2 cellular contexts compared by ENCODE assay signal in the genomic region with DNA sequence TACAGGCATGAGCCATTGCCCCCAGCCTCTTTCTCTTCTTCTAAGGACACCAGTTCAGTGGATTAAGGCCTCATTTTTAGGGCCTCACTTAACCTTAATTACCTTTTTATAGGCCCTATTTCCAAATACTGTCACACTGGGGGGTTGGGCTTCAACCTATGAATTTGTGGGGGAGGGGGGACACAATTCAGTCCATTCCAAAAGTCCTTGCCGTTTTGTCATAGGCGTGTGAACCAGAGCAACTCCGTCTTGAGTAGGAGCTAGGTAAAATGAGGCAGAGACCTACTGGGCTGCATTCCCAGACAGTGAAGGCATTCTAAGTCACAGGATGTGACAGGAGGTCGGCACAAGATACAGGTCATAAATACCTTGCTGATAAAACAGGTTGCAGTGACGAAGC.
TF ChIP-seq lines count a peak whose summit lies in the region.

No MANE protein-coding gene starts in this region.

TF ChIP-seq in GM23338, 12 proteins besides CTCF, POLR2A, EP300 and RAD21 (continued from another document):
- TF ChIP-seq, protein P1, sequence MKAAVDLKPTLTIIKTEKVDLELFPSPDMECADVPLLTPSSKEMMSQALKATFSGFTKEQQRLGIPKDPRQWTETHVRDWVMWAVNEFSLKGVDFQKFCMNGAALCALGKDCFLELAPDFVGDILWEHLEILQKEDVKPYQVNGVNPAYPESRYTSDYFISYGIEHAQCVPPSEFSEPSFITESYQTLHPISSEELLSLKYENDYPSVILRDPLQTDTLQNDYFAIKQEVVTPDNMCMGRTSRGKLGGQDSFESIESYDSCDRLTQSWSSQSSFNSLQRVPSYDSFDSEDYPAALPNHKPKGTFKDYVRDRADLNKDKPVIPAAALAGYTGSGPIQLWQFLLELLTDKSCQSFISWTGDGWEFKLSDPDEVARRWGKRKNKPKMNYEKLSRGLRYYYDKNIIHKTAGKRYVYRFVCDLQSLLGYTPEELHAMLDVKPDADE (IDR thresholded peaks at IDR 0.05), result no peak
- TF ChIP-seq, protein P2, sequence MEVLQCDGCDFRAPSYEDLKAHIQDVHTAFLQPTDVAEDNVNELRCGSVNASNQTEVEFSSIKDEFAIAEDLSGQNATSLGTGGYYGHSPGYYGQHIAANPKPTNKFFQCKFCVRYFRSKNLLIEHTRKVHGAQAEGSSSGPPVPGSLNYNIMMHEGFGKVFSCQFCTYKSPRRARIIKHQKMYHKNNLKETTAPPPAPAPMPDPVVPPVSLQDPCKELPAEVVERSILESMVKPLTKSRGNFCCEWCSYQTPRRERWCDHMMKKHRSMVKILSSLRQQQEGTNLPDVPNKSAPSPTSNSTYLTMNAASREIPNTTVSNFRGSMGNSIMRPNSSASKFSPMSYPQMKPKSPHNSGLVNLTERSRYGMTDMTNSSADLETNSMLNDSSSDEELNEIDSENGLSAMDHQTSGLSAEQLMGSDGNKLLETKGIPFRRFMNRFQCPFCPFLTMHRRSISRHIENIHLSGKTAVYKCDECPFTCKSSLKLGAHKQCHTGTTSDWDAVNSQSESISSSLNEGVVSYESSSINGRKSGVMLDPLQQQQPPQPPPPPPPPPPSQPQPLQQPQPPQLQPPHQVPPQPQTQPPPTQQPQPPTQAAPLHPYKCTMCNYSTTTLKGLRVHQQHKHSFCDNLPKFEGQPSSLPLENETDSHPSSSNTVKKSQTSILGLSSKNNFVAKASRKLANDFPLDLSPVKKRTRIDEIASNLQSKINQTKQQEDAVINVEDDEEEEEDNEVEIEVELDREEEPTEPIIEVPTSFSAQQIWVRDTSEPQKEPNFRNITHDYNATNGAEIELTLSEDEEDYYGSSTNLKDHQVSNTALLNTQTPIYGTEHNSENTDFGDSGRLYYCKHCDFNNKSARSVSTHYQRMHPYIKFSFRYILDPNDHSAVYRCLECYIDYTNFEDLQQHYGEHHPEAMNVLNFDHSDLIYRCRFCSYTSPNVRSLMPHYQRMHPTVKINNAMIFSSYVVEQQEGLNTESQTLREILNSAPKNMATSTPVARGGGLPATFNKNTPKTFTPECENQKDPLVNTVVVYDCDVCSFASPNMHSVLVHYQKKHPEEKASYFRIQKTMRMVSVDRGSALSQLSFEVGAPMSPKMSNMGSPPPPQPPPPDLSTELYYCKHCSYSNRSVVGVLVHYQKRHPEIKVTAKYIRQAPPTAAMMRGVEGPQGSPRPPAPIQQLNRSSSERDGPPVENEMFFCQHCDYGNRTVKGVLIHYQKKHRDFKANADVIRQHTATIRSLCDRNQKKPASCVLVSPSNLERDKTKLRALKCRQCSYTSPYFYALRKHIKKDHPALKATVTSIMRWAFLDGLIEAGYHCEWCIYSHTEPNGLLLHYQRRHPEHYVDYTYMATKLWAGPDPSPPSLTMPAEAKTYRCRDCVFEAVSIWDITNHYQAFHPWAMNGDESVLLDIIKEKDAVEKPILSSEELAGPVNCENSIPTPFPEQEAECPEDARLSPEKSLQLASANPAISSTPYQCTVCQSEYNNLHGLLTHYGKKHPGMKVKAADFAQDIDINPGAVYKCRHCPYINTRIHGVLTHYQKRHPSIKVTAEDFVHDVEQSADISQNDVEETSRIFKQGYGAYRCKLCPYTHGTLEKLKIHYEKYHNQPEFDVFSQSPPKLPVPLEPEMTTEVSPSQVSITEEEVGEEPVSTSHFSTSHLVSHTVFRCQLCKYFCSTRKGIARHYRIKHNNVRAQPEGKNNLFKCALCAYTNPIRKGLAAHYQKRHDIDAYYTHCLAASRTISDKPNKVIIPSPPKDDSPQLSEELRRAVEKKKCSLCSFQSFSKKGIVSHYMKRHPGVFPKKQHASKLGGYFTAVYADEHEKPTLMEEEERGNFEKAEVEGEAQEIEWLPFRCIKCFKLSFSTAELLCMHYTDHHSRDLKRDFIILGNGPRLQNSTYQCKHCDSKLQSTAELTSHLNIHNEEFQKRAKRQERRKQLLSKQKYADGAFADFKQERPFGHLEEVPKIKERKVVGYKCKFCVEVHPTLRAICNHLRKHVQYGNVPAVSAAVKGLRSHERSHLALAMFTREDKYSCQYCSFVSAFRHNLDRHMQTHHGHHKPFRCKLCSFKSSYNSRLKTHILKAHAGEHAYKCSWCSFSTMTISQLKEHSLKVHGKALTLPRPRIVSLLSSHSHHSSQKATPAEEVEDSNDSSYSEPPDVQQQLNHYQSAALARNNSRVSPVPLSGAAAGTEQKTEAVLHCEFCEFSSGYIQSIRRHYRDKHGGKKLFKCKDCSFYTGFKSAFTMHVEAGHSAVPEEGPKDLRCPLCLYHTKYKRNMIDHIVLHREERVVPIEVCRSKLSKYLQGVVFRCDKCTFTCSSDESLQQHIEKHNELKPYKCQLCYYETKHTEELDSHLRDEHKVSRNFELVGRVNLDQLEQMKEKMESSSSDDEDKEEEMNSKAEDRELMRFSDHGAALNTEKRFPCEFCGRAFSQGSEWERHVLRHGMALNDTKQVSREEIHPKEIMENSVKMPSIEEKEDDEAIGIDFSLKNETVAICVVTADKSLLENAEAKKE (CRISPR knock-in tag; IDR thresholded peaks at IDR 0.05), result no peak
- TF ChIP-seq EZH2phosphoT487 (IDR thresholded peaks at IDR 0.05; ENCODE audit: unreplicated experiment), result no peak
- TF ChIP-seq JUNB (IDR thresholded peaks at IDR 0.05; ENCODE audit: unreplicated experiment), result no peak
- no peak for TF ChIP-seq POLR2AphosphoS5 (IDR thresholded peaks at IDR 0.05; ENCODE audit: low read depth)
- no peak for TF ChIP-seq ZNF331 (CRISPR knock-in tag; IDR thresholded peaks at IDR 0.05; ENCODE audit: low read depth)
- TF ChIP-seq, protein P3, sequence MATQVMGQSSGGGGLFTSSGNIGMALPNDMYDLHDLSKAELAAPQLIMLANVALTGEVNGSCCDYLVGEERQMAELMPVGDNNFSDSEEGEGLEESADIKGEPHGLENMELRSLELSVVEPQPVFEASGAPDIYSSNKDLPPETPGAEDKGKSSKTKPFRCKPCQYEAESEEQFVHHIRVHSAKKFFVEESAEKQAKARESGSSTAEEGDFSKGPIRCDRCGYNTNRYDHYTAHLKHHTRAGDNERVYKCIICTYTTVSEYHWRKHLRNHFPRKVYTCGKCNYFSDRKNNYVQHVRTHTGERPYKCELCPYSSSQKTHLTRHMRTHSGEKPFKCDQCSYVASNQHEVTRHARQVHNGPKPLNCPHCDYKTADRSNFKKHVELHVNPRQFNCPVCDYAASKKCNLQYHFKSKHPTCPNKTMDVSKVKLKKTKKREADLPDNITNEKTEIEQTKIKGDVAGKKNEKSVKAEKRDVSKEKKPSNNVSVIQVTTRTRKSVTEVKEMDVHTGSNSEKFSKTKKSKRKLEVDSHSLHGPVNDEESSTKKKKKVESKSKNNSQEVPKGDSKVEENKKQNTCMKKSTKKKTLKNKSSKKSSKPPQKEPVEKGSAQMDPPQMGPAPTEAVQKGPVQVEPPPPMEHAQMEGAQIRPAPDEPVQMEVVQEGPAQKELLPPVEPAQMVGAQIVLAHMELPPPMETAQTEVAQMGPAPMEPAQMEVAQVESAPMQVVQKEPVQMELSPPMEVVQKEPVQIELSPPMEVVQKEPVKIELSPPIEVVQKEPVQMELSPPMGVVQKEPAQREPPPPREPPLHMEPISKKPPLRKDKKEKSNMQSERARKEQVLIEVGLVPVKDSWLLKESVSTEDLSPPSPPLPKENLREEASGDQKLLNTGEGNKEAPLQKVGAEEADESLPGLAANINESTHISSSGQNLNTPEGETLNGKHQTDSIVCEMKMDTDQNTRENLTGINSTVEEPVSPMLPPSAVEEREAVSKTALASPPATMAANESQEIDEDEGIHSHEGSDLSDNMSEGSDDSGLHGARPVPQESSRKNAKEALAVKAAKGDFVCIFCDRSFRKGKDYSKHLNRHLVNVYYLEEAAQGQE (IDR thresholded peaks at IDR 0.05; ENCODE audit: unreplicated experiment), result no peak
- TF ChIP-seq EZH2 (IDR thresholded peaks at IDR 0.05; ENCODE audit: low read depth, unreplicated experiment), result no peak
- TF ChIP-seq NANOG (IDR thresholded peaks at IDR 0.05; ENCODE audit: borderline replicate concordance), result no peak

TF ChIP-seq in WTC11, 78 proteins besides CTCF, POLR2A, EP300 and RAD21 (continued from another document):
- TF ChIP-seq, protein P4, sequence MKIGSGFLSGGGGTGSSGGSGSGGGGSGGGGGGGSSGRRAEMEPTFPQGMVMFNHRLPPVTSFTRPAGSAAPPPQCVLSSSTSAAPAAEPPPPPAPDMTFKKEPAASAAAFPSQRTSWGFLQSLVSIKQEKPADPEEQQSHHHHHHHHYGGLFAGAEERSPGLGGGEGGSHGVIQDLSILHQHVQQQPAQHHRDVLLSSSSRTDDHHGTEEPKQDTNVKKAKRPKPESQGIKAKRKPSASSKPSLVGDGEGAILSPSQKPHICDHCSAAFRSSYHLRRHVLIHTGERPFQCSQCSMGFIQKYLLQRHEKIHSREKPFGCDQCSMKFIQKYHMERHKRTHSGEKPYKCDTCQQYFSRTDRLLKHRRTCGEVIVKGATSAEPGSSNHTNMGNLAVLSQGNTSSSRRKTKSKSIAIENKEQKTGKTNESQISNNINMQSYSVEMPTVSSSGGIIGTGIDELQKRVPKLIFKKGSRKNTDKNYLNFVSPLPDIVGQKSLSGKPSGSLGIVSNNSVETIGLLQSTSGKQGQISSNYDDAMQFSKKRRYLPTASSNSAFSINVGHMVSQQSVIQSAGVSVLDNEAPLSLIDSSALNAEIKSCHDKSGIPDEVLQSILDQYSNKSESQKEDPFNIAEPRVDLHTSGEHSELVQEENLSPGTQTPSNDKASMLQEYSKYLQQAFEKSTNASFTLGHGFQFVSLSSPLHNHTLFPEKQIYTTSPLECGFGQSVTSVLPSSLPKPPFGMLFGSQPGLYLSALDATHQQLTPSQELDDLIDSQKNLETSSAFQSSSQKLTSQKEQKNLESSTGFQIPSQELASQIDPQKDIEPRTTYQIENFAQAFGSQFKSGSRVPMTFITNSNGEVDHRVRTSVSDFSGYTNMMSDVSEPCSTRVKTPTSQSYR (CRISPR knock-in tag; IDR thresholded peaks at IDR 0.05), result no peak
- TF ChIP-seq, protein P5, sequence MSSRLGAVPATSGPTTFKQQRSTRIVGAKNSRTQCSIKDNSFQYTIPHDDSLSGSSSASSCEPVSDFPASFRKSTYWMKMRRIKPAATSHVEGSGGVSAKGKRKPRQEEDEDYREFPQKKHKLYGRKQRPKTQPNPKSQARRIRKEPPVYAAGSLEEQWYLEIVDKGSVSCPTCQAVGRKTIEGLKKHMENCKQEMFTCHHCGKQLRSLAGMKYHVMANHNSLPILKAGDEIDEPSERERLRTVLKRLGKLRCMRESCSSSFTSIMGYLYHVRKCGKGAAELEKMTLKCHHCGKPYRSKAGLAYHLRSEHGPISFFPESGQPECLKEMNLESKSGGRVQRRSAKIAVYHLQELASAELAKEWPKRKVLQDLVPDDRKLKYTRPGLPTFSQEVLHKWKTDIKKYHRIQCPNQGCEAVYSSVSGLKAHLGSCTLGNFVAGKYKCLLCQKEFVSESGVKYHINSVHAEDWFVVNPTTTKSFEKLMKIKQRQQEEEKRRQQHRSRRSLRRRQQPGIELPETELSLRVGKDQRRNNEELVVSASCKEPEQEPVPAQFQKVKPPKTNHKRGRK (CRISPR knock-in tag; IDR thresholded peaks at IDR 0.05; ENCODE audit: borderline replicate concordance), result no peak
- TF ChIP-seq, protein P6, sequence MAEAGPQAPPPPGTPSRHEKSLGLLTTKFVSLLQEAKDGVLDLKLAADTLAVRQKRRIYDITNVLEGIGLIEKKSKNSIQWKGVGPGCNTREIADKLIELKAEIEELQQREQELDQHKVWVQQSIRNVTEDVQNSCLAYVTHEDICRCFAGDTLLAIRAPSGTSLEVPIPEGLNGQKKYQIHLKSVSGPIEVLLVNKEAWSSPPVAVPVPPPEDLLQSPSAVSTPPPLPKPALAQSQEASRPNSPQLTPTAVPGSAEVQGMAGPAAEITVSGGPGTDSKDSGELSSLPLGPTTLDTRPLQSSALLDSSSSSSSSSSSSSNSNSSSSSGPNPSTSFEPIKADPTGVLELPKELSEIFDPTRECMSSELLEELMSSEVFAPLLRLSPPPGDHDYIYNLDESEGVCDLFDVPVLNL (CRISPR knock-in tag; IDR thresholded peaks at IDR 0.05; ENCODE audit: borderline replicate concordance, low read depth), result no peak
- no peak for TF ChIP-seq CBFB (CRISPR knock-in tag; IDR thresholded peaks at IDR 0.05; ENCODE audit: low read depth)
- no peak for TF ChIP-seq ZNF671 (CRISPR knock-in tag; IDR thresholded peaks at IDR 0.05)
